ENCODE assay signal across 28 cellular contexts in the genomic region with DNA sequence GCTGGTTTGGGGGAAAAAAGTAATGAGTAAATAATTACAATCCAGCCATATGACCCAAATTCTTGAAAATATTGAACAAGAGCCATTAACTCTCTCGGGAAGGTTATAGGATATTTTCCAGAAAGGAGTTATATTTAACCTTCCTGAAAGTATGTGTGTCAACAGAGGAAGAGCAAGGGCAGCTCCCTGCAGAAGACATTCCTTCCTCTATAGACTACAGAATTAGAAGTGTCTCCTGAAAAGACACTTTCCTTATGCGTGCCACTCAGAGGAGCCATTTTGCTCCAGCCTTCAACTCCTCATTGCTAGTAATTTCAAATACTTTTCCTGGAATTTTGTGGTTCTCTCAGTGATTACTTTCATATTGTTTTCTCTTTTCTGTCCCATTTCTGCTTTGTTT.
"Had no signal": no experiment of that assay in that cellular context is flagged by ENCODE, and none has a peak within 500 bp of the region (broad histone marks: within the 10 kb centered on the region; RNA-seq: fewer than 3 reads in every experiment).

No MANE protein-coding gene starts in this region.

- H3K36me3 Mint-ChIP-seq: activated naive CD8-positive, alpha-beta T cell; naive thymus-derived CD8-positive, alpha-beta T cell; stimulated activated naive B cell treated with anti-CD40 and anti-IgM and Interleukin-4, amounts not matched to agents 10 μg/mL and 1 μg/mL and 100 μg/mL, for 72 hours had no signal

- H3K4me1 ChIP-seq: neural progenitor cell had no signal

- H3K27ac ChIP-seq: adrenal gland, hepatocyte, neural progenitor cell, VCaP had no signal

- H3K27me3 Mint-ChIP-seq: activated naive CD8-positive, alpha-beta T cell; brain; dendritic cell treated with granulocyte-macrophage colony-stimulating factor and Interleukin-4, amounts not matched to agents 40 ng/mL and 50 ng/mL, for 4 days; naive thymus-derived CD8-positive, alpha-beta T cell; stimulated activated naive B cell treated with anti-CD40 and anti-IgM and Interleukin-4, amounts not matched to agents 10 μg/mL and 1 μg/mL and 100 μg/mL, for 72 hours had no signal

- H3K27me3 ChIP-seq: adrenal gland, ascending aorta, esophagus muscularis mucosa, hepatocyte, neural progenitor cell had no signal

- ATAC-seq: activated T-cell treated with anti-CD3 and anti-CD28 coated beads, Interleukin-2, amount 50 U/mL, for 72 hours; naive thymus-derived CD8-positive, alpha-beta T cell; stimulated activated naive B cell treated with anti-CD40 and anti-IgM and Interleukin-4, amounts not matched to agents 10 μg/mL and 1 μg/mL and 100 μg/mL, for 72 hours had no signal

- H3K27ac Mint-ChIP-seq: activated naive CD8-positive, alpha-beta T cell; activated T-cell treated with anti-CD3 and anti-CD28 coated beads, Interleukin-2, amount 50 U/mL, for 72 hours; dendritic cell treated with granulocyte-macrophage colony-stimulating factor and Interleukin-4, amounts not matched to agents 40 ng/mL and 50 ng/mL, for 4 days; naive thymus-derived CD8-positive, alpha-beta T cell; neural progenitor cell; stimulated activated naive B cell treated with anti-CD40 and anti-IgM and Interleukin-4, amounts not matched to agents 10 μg/mL and 1 μg/mL and 100 μg/mL, for 72 hours; T-helper 1 cell treated with Interleukin-12 subunit alpha and Interleukin-12 subunit beta and Interleukin-4 antibody, amounts not matched to agents 30 μg/mL and 1 μg/mL, for 36 hours had no signal

- H3K4me3 Mint-ChIP-seq: activated naive CD8-positive, alpha-beta T cell; activated T-cell treated with anti-CD3 and anti-CD28 coated beads, Interleukin-2, amount 50 U/mL, for 72 hours; brain; dendritic cell treated with granulocyte-macrophage colony-stimulating factor and Interleukin-4, amounts not matched to agents 40 ng/mL and 50 ng/mL, for 4 days; naive thymus-derived CD8-positive, alpha-beta T cell; neural progenitor cell; stimulated activated naive B cell treated with anti-CD40 and anti-IgM and Interleukin-4, amounts not matched to agents 10 μg/mL and 1 μg/mL and 100 μg/mL, for 72 hours; T-helper 1 cell treated with Interleukin-12 subunit alpha and Interleukin-12 subunit beta and Interleukin-4 antibody, amounts not matched to agents 30 μg/mL and 1 μg/mL, for 36 hours had no signal

- H3K4me3 ChIP-seq: adrenal gland, ascending aorta, esophagus muscularis mucosa, hepatocyte, neural progenitor cell had no signal

- H3K36me3 ChIP-seq: adrenal gland, ascending aorta, esophagus muscularis mucosa, neural progenitor cell had no signal

- H2AFZ ChIP-seq: hepatocyte, neural progenitor cell had no signal

- DNase-seq: activated CD4-positive, alpha-beta T cell treated with anti-CD3 and anti-CD28 coated beads for 4 hours; activated CD4-positive, alpha-beta T cell treated with anti-CD3 and anti-CD28 coated beads, Interleukin-2, amount 50 U/mL, for 4 hours; activated effector memory CD4-positive, alpha-beta T cell treated with Interleukin-2 at 50 U/mL for 16 hours; activated naive CD4-positive, alpha-beta T cell treated with Interleukin-2 at 50 U/mL for 16 hours; activated T-cell treated with anti-CD3 and anti-CD28 coated beads for 4 hours; activated T-cell treated with anti-CD3 and anti-CD28 coated beads, Interleukin-2, amount 50 U/mL, for 72 hours; adrenal gland; caudate nucleus; foreskin melanocyte; islet precursor cell; naive thymus-derived CD8-positive, alpha-beta T cell; occipital lobe; retina; stimulated activated CD4-positive, alpha-beta T cell treated with anti-CD3 and anti-CD28 coated beads, Interleukin-15, amount 100 ng/mL, for 24 hours; stimulated activated CD4-positive, alpha-beta T cell treated with anti-CD3 and anti-CD28 coated beads, Interleukin-2, amount 100 ng/mL, for 24 hours; stimulated activated naive B cell treated with anti-CD40 and anti-IgM and Interleukin-4, amounts not matched to agents 10 μg/mL and 1 μg/mL and 100 μg/mL, for 72 hours; SW 1271; T-helper 9 cell; trophoblast cell had no signal

- H3K4me1 Mint-ChIP-seq: naive thymus-derived CD8-positive, alpha-beta T cell; stimulated activated naive B cell treated with anti-CD40 and anti-IgM and Interleukin-4, amounts not matched to agents 10 μg/mL and 1 μg/mL and 100 μg/mL, for 72 hours had no signal

- H3K9ac ChIP-seq: neural progenitor cell had no signal

- H3K9me3 Mint-ChIP-seq: activated T-cell treated with anti-CD3 and anti-CD28 coated beads, Interleukin-2, amount 50 U/mL, for 72 hours; stimulated activated naive B cell treated with anti-CD40 and anti-IgM and Interleukin-4, amounts not matched to agents 10 μg/mL and 1 μg/mL and 100 μg/mL, for 72 hours; T-helper 1 cell treated with Interleukin-12 subunit alpha and Interleukin-12 subunit beta and Interleukin-4 antibody, amounts not matched to agents 30 μg/mL and 1 μg/mL, for 36 hours had no signal

- H3K4me2 ChIP-seq: hepatocyte, neural progenitor cell had no signal

- H3K9me3 ChIP-seq: adrenal gland, ascending aorta, esophagus muscularis mucosa had no signal

- H3K79me2 ChIP-seq: hepatocyte had no signal
